26 cellular contexts compared by ENCODE assay signal in the genomic region with DNA sequence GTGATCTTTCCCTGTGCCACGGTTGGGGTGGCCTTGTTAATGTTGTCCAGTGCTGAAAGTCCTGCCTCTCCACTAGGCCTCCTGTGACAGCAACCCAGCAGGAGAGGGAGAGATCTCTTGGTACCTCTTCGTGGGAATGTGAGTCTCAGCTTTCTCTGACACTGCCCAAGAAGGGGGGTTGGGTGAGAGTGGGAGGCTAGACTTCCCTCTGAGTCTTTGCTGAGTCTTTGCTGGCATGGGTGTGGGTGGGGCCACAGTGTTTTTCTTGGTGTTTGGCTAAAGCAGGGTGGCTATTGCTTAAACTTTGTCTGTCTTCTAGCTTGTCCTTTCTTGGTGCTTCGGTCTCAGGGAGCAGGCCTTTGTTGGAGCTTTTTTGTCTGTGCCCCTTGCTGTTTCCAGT.
"Had no signal": no experiment of that assay in that cellular context is flagged by ENCODE, and none has a peak within 500 bp of the region (broad histone marks: within the 10 kb centered on the region; RNA-seq: fewer than 3 reads in every experiment).

No MANE protein-coding gene starts in this region.

- H3K36me3 Mint-ChIP-seq: activated naive CD4-positive, alpha-beta T cell treated with anti-CD3 and anti-CD28 coated beads, Interleukin-2, amount 50 U/mL, for 72 hours; immature natural killer cell; naive thymus-derived CD4-positive, alpha-beta T cell had no signal

- ATAC-seq: activated CD8-positive, alpha-beta T cell treated with anti-CD3 and anti-CD28 coated beads, Interleukin-2, amount 10 ng/mL, durations not matched to agents 7 days and 5 days; activated naive CD4-positive, alpha-beta T cell treated with anti-CD3 and anti-CD28 coated beads, Interleukin-2, amount 50 U/mL, for 72 hours; left lung; naive thymus-derived CD4-positive, alpha-beta T cell; T-helper 17 cell had no signal

- H3K4me3 Mint-ChIP-seq: activated CD8-positive, alpha-beta T cell treated with anti-CD3 and anti-CD28 coated beads, Interleukin-2, amount 10 ng/mL, durations not matched to agents 7 days and 5 days; activated T-helper 1 cell treated with anti-CD3 and anti-CD28 coated beads, Interleukin-12 subunit alpha, Interleukin-12 subunit beta, Interleukin-2, Interleukin-4 antibody, amounts not matched to agents 30 ng/mL and 10 ng/mL and 1 ng/mL, durations not matched to agents 14 hours and 24 hours and 36 hours; central memory CD8-positive, alpha-beta T cell; immature natural killer cell; naive thymus-derived CD4-positive, alpha-beta T cell; T-helper 17 cell had no signal

- H3K27me3 ChIP-seq: adrenal gland, ascending aorta, left lung, sigmoid colon, thyroid gland had no signal

- DNase-seq: activated CD4-positive, alpha-beta T cell treated with anti-CD3 and anti-CD28 coated beads for 1 hour; activated CD4-positive, alpha-beta T cell treated with anti-CD3 and anti-CD28 coated beads, Interleukin-2, amount 50 U/mL, for 1 hour; activated CD8-positive, alpha-beta T cell treated with anti-CD3 and anti-CD28 coated beads, Interleukin-2, amount 10 ng/mL, durations not matched to agents 7 days and 5 days; activated gamma-delta T cell treated with Interleukin-2 at 50 U/mL for 16 hours; adrenal gland; immature natural killer cell; kidney glomerular epithelial cell; left lung; naive thymus-derived CD4-positive, alpha-beta T cell; sigmoid colon; stimulated activated CD4-positive, alpha-beta T cell treated with anti-CD3 and anti-CD28 coated beads, Interleukin-2, amount 100 ng/mL, for 48 hours; stimulated activated CD8-positive, alpha-beta memory T cell treated with anti-CD3 and anti-CD28 coated beads, Interleukin-4, amount 100 ng/mL, for 48 hours; stimulated activated naive CD4-positive, alpha-beta T cell treated with Interleukin-2 at 50 U/mL for 16 hours; substantia nigra; SW 1271; T-helper 17 cell; thyroid gland; WERI-Rb-1 had no signal

- H3K9me3 Mint-ChIP-seq: activated naive CD4-positive, alpha-beta T cell treated with anti-CD3 and anti-CD28 coated beads, Interleukin-2, amount 50 U/mL, for 72 hours; activated T-helper 1 cell treated with anti-CD3 and anti-CD28 coated beads, Interleukin-12 subunit alpha, Interleukin-12 subunit beta, Interleukin-2, Interleukin-4 antibody, amounts not matched to agents 30 ng/mL and 10 ng/mL and 1 ng/mL, durations not matched to agents 14 hours and 24 hours and 36 hours; central memory CD8-positive, alpha-beta T cell; immature natural killer cell had no signal

- H3K27ac Mint-ChIP-seq: activated CD8-positive, alpha-beta T cell treated with anti-CD3 and anti-CD28 coated beads, Interleukin-2, amount 10 ng/mL, durations not matched to agents 7 days and 5 days; activated naive CD4-positive, alpha-beta T cell treated with anti-CD3 and anti-CD28 coated beads, Interleukin-2, amount 50 U/mL, for 72 hours; activated T-helper 1 cell treated with anti-CD3 and anti-CD28 coated beads, Interleukin-12 subunit alpha, Interleukin-12 subunit beta, Interleukin-2, Interleukin-4 antibody, amounts not matched to agents 30 ng/mL and 10 ng/mL and 1 ng/mL, durations not matched to agents 14 hours and 24 hours and 36 hours; immature natural killer cell; T-helper 17 cell had no signal

- H3K36me3 ChIP-seq: adrenal gland, ascending aorta, left lung, sigmoid colon, thyroid gland, WERI-Rb-1 had no signal

- H3K4me1 ChIP-seq: adrenal gland, sigmoid colon had no signal

- H3K4me3 ChIP-seq: adrenal gland, ascending aorta, coronary artery, left lung, lung, sigmoid colon, SK-N-MC, thyroid gland had no signal

- H3K27ac ChIP-seq: adrenal gland, ascending aorta, coronary artery, epithelial cell of prostate, left lung, sigmoid colon, SK-N-MC, thyroid gland, WERI-Rb-1 had no signal

- H3K4me1 Mint-ChIP-seq: central memory CD8-positive, alpha-beta T cell; immature natural killer cell; T-helper 17 cell had no signal

- H3K9me3 ChIP-seq: adrenal gland, ascending aorta, left lung, thyroid gland had no signal
